In genomic region chr14:67599698-67600561, GRCh38 we compare ENCODE assay signal across 8 cellular contexts. TPM values are rescaled to one million over a fixed set of nuclear protein-coding genes. Genes with fewer than 3 reads are reported as not detected.
DNase-seq lines count a peak whose midpoint lies in the region; ATAC-seq and TF ChIP-seq lines count a peak whose summit lies in the region.

Gene PIGH, minus strand, starts transcription at chr14:67600268. Its CDS starts 65 bp downstream, at chr14:67600203.

- H3K36me3 ChIP-seq in HUES64 (ENCODE audit: insufficient read depth, low read length) (no peaks in the 10 kb centered on the region), mucosa of rectum (ENCODE audit: control insufficient read depth in 2 of 2, insufficient read depth in 2 of 2, low read length in 2 of 2) (no peaks in the 10 kb centered on the region)

- DNase-seq in DMS 273 treated with DMSO at 0.1 percent for 48 hours (lab: John Stamatoyannopoulos, UW), result peak; percentile 65
- peak; percentile 92 for DNase-seq in OCI-M2 (lab: John Stamatoyannopoulos, UW; ENCODE audit: unreplicated experiment)
- DNase-seq in activated T-cell treated with anti-CD3 and anti-CD28 coated beads, Interleukin-2, amount 50 U/mL, for 1 hour, result peak; percentile 97
- DNase-seq in epithelial cell of proximal tubule (ENCODE audit: low read depth), result no peak
- DNase-seq in stimulated activated CD8-positive, alpha-beta memory T cell treated with anti-CD3 and anti-CD28 coated beads, Interleukin-7, amount 100 ng/mL, for 1 hour (ENCODE audit: low read depth in 2 of 2), result peak; percentile 89 to 91

- H3K4me1 ChIP-seq in HUES64 (ENCODE audit: insufficient read depth, low read length) (peaks cover 6% of the 10 kb centered on the region; the same call in 1 of the 2 replicates), mucosa of rectum (ENCODE audit: control insufficient read depth in 2 of 2, insufficient read depth in 2 of 2, low read length in 2 of 2) (no peaks in the 10 kb centered on the region)

- H3K4me3 ChIP-seq in HUES64 (ENCODE audit: low read length) (peak within 1 kb of the TSS; percentile 69), epithelial cell of proximal tubule (ENCODE audit: low read depth, low read length) (peak within 1 kb of the TSS; percentile 87), mucosa of rectum (ENCODE audit: low read length in 2 of 2) (peak within 1 kb of the TSS; percentile 80 to 83)

- H3K9me3 ChIP-seq in HUES64 (ENCODE audit: insufficient read depth, low read depth, low read length) (no peaks in the 10 kb centered on the region), mucosa of rectum (ENCODE audit: control insufficient read depth in 2 of 2, low read length in 2 of 2) (no peaks in the 10 kb centered on the region)

- WGBS in HUES64, result 7% methylated on average over 76 of the region's 77 CpGs

- H3K9ac ChIP-seq in HUES64 (ENCODE audit: low read depth, low read length) (peak within 1 kb of the TSS; percentile 39), mucosa of rectum (ENCODE audit: low read depth in 1 of 2, low read length in 2 of 2) (peak within 1 kb of the TSS; percentile 73 to 83)

- TF ChIP-seq CTCF in epithelial cell of proximal tubule (conservative IDR thresholded peaks at IDR 0.05; ENCODE audit: low read depth, low read length), result peak; percentile 50

- H3K27ac ChIP-seq in HUES64 (ENCODE audit: low read depth, low read length), result no peak within 1 kb of the TSS
- peak within 1 kb of the TSS; percentile 85 for H3K27ac ChIP-seq in mucosa of rectum (ENCODE audit: low read depth in 2 of 2, low read length in 2 of 2)

- peak; percentile 90 for ATAC-seq in GM21423 (IDR thresholded peaks at IDR 0.05; ENCODE audit: unreplicated experiment)

- H3K27me3 ChIP-seq in HUES64 (ENCODE audit: insufficient read depth, low read length), result peaks cover 60% of the 10 kb centered on the region
- no peaks in the 10 kb centered on the region for H3K27me3 ChIP-seq in mucosa of rectum (ENCODE audit: control insufficient read depth in 2 of 2, insufficient read depth in 2 of 2, low read length in 2 of 2)

RNA-seq across cellular contexts. Expression of gene PIGH, which starts in this region (rescaled TPM):
- 7.4 TPM for polyA plus RNA-seq in HUES64 (2013, experiment 1 of 2)
- 9.6 TPM for polyA plus RNA-seq in HUES64 (2013, experiment 2 of 2)
- 13.9 and 19.9 TPM in 2 replicates for total RNA-seq in epithelial cell of proximal tubule
